In genomic region chr14:70955543-70956480, GRCh38 we compare ENCODE assay signal across 1 cellular context.
A peak's percentile ranks its signal among the peaks of the same experiment; 100 is the strongest.
TF ChIP-seq lines count a peak whose summit lies in the region.

No MANE protein-coding gene starts in this region.

TF ChIP-seq in HepG2, 621 proteins besides CTCF, POLR2A, EP300 and RAD21 (continued from another document):
- TF ChIP-seq ZBTB40 (IDR thresholded peaks at IDR 0.05) (no peak), ZBTB40 (CRISPR knock-in tag; IDR thresholded peaks at IDR 0.05) (no peak), MAFF (IDR thresholded peaks at IDR 0.05; ENCODE audit: low read depth, low read length) (peak; percentile 83), KAT8 (CRISPR knock-in tag; IDR thresholded peaks at IDR 0.05) (no peak), NFKBIZ (CRISPR knock-in tag; IDR thresholded peaks at IDR 0.05) (no peak), SMC3 (IDR thresholded peaks at IDR 0.05; ENCODE audit: low read length) (peak; percentile 59), SAP130 (CRISPR knock-in tag; IDR thresholded peaks at IDR 0.05; ENCODE audit: low read depth) (peak; percentile 31; the same call in 1 of the 2 replicates), TEAD3 (CRISPR knock-in tag; optimal IDR thresholded peaks at IDR 0.05; ENCODE audit: borderline replicate concordance) (no peak), MAFK (conservative IDR thresholded peaks at IDR 0.05 in 1 of 2, IDR thresholded peaks at IDR 0.05 in 1 of 2; ENCODE audit: low read length in 2 of 2) (peak; percentile 53 to 91), ZHX1 (CRISPR knock-in tag; IDR thresholded peaks at IDR 0.05; ENCODE audit: low read depth) (no peak)
